ENCODE assay signal across 8 cellular contexts in genomic region chr7:13990984-13991790, GRCh38. TPM values are rescaled to one million over a fixed set of nuclear protein-coding genes. Genes with fewer than 3 reads are reported as not detected.
DNase-seq lines count a peak whose midpoint lies in the region; TF ChIP-seq lines count a peak whose summit lies in the region.

No MANE protein-coding gene starts in this region.

- H3K4me3 ChIP-seq in MG63, result peak overlapping the region; percentile 77

- H3K27me3 ChIP-seq in MG63, result no peaks in the 10 kb centered on the region

- no peak overlapping the region for H3K4me3 Mint-ChIP-seq in activated naive CD8-positive, alpha-beta T cell treated with anti-CD3 and anti-CD28 coated beads for 36 hours
- H3K4me3 Mint-ChIP-seq in glutamatergic neuron (ENCODE audit: unreplicated experiment), result no peak overlapping the region

- no peak overlapping the region for H3K27ac Mint-ChIP-seq in activated naive CD8-positive, alpha-beta T cell treated with anti-CD3 and anti-CD28 coated beads for 36 hours
- H3K27ac Mint-ChIP-seq in glutamatergic neuron (ENCODE audit: unreplicated experiment), result no peak overlapping the region

- H3K27ac ChIP-seq in temporal lobe (ENCODE audit: low read depth, low read length), result peak overlapping the region; percentile 52

- H3K36me3 ChIP-seq in MG63, result no peaks in the 10 kb centered on the region; the same call in 1 of the 2 replicates

- no peaks in the 10 kb centered on the region for H3K36me3 Mint-ChIP-seq in activated naive CD8-positive, alpha-beta T cell treated with anti-CD3 and anti-CD28 coated beads for 36 hours
- H3K36me3 Mint-ChIP-seq in glutamatergic neuron (ENCODE audit: unreplicated experiment), result no peaks in the 10 kb centered on the region

- peaks cover 12% of the 10 kb centered on the region for H3K27me3 Mint-ChIP-seq in activated naive CD8-positive, alpha-beta T cell treated with anti-CD3 and anti-CD28 coated beads for 36 hours
- no peaks in the 10 kb centered on the region for H3K27me3 Mint-ChIP-seq in glutamatergic neuron (ENCODE audit: unreplicated experiment)

- TF ChIP-seq CTCF in glutamatergic neuron (IDR thresholded peaks at IDR 0.05; ENCODE audit: partially characterized antibody, unreplicated experiment), result peak; percentile 41

- no peaks in the 10 kb centered on the region for H3K4me1 Mint-ChIP-seq in activated naive CD8-positive, alpha-beta T cell treated with anti-CD3 and anti-CD28 coated beads for 36 hours
- H3K4me1 Mint-ChIP-seq in glutamatergic neuron (ENCODE audit: low read depth, unreplicated experiment), result peaks cover 3% of the 10 kb centered on the region

- no peaks in the 10 kb centered on the region for H3K9me3 ChIP-seq in MG63

- DNase-seq in DMS153 treated with DMSO at 0.1 percent for 48 hours (lab: John Stamatoyannopoulos, UW; ENCODE audit: unreplicated experiment) (peak; percentile 100), GOT3 (lab: John Stamatoyannopoulos, UW) (peak; percentile 98), MG63 (peak; percentile 99), SIG-M5 treated with dmso at 0.1 percent for 504 hours (lab: John Stamatoyannopoulos, UW; ENCODE audit: unreplicated experiment) (peak; percentile 91), glutamatergic neuron (peak; percentile 96), non-pigmented ciliary epithelial cell (ENCODE audit: low read depth) (peak; percentile 92)
- DNase-seq in activated naive CD8-positive, alpha-beta T cell treated with anti-CD3 and anti-CD28 coated beads for 36 hours, result peak; percentile 73

- H3K9me3 Mint-ChIP-seq in activated naive CD8-positive, alpha-beta T cell treated with anti-CD3 and anti-CD28 coated beads for 36 hours, result no peaks in the 10 kb centered on the region
- H3K9me3 Mint-ChIP-seq in glutamatergic neuron (ENCODE audit: unreplicated experiment), result peaks cover 1% of the 10 kb centered on the region

RNA-seq across cellular contexts. Expression of gene ETV1, which starts 1.7 kb away (rescaled TPM):
- total RNA-seq in MG63 (2014; rRNA removed; shearing (Covaris generic); ENCODE audit: low replicate concordance), result 5.6 and 19.1 TPM in 2 replicates
- total RNA-seq in activated naive CD8-positive, alpha-beta T cell treated with anti-CD3 and anti-CD28 coated beads for 36 hours, result under 1 TPM in 1 of 2 experiments, not detected in 1; 0.10 TPM
- 51.8 TPM for total RNA-seq in glutamatergic neuron (ENCODE audit: unreplicated experiment)
- 34.4 TPM for total RNA-seq in temporal lobe

Comparison
In these comparisons a context has a peak if more than half of its experiments do, and no peak if none do; other contexts are left out.
1. Peak in every context shown above with its lines: DNase-seq, H3K4me3 ChIP-seq and H3K27ac ChIP-seq.